ENCODE assay signal across 13 cellular contexts in genomic region chr22:33909075-33909458, GRCh38. TPM values are rescaled to one million over a fixed set of nuclear protein-coding genes. Genes with fewer than 3 reads are reported as not detected.
DNase-seq lines count a peak whose midpoint lies in the region; ATAC-seq and TF ChIP-seq lines count a peak whose summit lies in the region.
"Had no signal": no experiment of that assay in that cellular context is flagged by ENCODE, and none has a peak within 500 bp of the region (broad histone marks: within the 10 kb centered on the region; RNA-seq: fewer than 3 reads in every experiment).

No MANE protein-coding gene starts in this region.

- WGBS in suprapubic skin, result 87% methylated on average over 6 of the region's 6 CpGs

- DNase-seq in fibroblast of pulmonary artery (ENCODE audit: low read depth) (peak; percentile 60), myocyte (ENCODE audit: low read depth) (peak; percentile 68), uterus (peak; percentile 48 to 57), suprapubic skin (ENCODE audit: low spot score in 2 of 2) (no peak)
- DNase-seq: activated CD8-positive, alpha-beta memory T cell treated with anti-CD3 and anti-CD28 coated beads, Interleukin-2, amount 50 U/mL, for 48 hours; hippocampal formation; SK-N-SH; stimulated activated CD4-positive, alpha-beta T cell treated with anti-CD3 and anti-CD28 coated beads, Interleukin-4, amount 100 ng/mL, for 4 hours had no signal

- H3K4me1 ChIP-seq in uterus (peaks cover 0 to 4% of the 10 kb centered on the region in 2 donors), suprapubic skin (peaks cover 7% of the 10 kb centered on the region)

- peaks cover 9 to 18% (median 15%) of the 10 kb centered on the region in 3 donors for H3K4me1 Mint-ChIP-seq in IgD-negative memory B cell

- H3K27me3 Mint-ChIP-seq in IgD-negative memory B cell, result no peaks in the 10 kb centered on the region

- intact Hi-C loops in uterus (cut with DNase I; ENCODE audit: low total_unique reads), result no loop called here

- H3K36me3 ChIP-seq in uterus (no peaks in the 10 kb centered on the region), suprapubic skin (no peaks in the 10 kb centered on the region)

- no peaks in the 10 kb centered on the region for H3K9me3 ChIP-seq in uterus
- no peaks in the 10 kb centered on the region for H3K9me3 ChIP-seq in suprapubic skin
- H3K9me3 ChIP-seq: SK-N-SH had no signal

- H3K27me3 ChIP-seq in uterus, result no peaks in the 10 kb centered on the region
- no peaks in the 10 kb centered on the region for H3K27me3 ChIP-seq in suprapubic skin

- TF ChIP-seq EP300 in suprapubic skin (IDR thresholded peaks at IDR 0.05), result no peak

- H3K4me3 ChIP-seq in fibroblast of pulmonary artery (replicated peaks; ENCODE audit: low read depth, low read length) (no peak overlapping the region), uterus (no peak overlapping the region), suprapubic skin (no peak overlapping the region)

- TF ChIP-seq POLR2A in uterus (IDR thresholded peaks at IDR 0.05) (no peak), suprapubic skin (IDR thresholded peaks at IDR 0.05) (no peak)

- no peak overlapping the region for H3K4me3 Mint-ChIP-seq in IgD-negative memory B cell
- H3K4me3 Mint-ChIP-seq: activated naive CD8-positive, alpha-beta T cell; stimulated activated naive CD8-positive, alpha-beta T cell treated with anti-CD3 and anti-CD28 coated beads, Interleukin-15, Interleukin-2, amounts not matched to agents 100 ng/mL and 50 ng/mL, for 24 hours had no signal

- peak overlapping the region in 2 of 3 donors; percentile 73 to 81 for H3K27ac Mint-ChIP-seq in IgD-negative memory B cell
- H3K27ac Mint-ChIP-seq: activated naive CD8-positive, alpha-beta T cell; stimulated activated naive CD8-positive, alpha-beta T cell treated with anti-CD3 and anti-CD28 coated beads, Interleukin-15, Interleukin-2, amounts not matched to agents 100 ng/mL and 50 ng/mL, for 24 hours had no signal

- ATAC-seq in GM21737 (IDR thresholded peaks at IDR 0.05; ENCODE audit: unreplicated experiment) (no peak), HG02623 (IDR thresholded peaks at IDR 0.05; ENCODE audit: unreplicated experiment) (no peak)

- no peak for TF ChIP-seq CTCF in fibroblast of pulmonary artery (IDR thresholded peaks at IDR 0.05; ENCODE audit: low read length, missing control alignments)
- TF ChIP-seq CTCF in uterus (IDR thresholded peaks at IDR 0.05), result no peak
- TF ChIP-seq CTCF in suprapubic skin (IDR thresholded peaks at IDR 0.05), result no peak

- H3K27ac ChIP-seq in uterus (peak overlapping the region; percentile 73 to 74), suprapubic skin (no peak overlapping the region)

- peaks cover 5% of the 10 kb centered on the region for H3K36me3 Mint-ChIP-seq in IgD-negative memory B cell
- H3K36me3 Mint-ChIP-seq: activated naive CD8-positive, alpha-beta T cell had no signal

- H3K9me3 Mint-ChIP-seq in IgD-negative memory B cell, result no peaks in the 10 kb centered on the region
- H3K9me3 Mint-ChIP-seq: stimulated activated naive CD8-positive, alpha-beta T cell treated with anti-CD3 and anti-CD28 coated beads, Interleukin-15, Interleukin-2, amounts not matched to agents 100 ng/mL and 50 ng/mL, for 24 hours had no signal

RNA-seq across cellular contexts. Expression of gene LARGE1, which starts 11.2 kb away (rescaled TPM):
- 1.4 TPM for polyA plus RNA-seq in IgD-negative memory B cell
- total RNA-seq in myocyte (22.6 and 23.9 TPM in 2 replicates), uterus (10 to 100 TPM; 18.7 to 82.1 (median 39.2) TPM), suprapubic skin (10 to 100 TPM; 12.1 to 41.6 (median 21.1) TPM)
- 12.7 TPM for polyA plus RNA-seq in myocyte (2012)

Comparison
In these comparisons a context has a peak if more than half of its experiments do, and no peak if none do; other contexts are left out.
1. DNase-seq: peak in fibroblast of pulmonary artery (single experiment), myocyte (single experiment) and uterus (2 of 2); none in suprapubic skin (0 of 2).